ENCODE assay signal across 8 cellular contexts in the genomic region with DNA sequence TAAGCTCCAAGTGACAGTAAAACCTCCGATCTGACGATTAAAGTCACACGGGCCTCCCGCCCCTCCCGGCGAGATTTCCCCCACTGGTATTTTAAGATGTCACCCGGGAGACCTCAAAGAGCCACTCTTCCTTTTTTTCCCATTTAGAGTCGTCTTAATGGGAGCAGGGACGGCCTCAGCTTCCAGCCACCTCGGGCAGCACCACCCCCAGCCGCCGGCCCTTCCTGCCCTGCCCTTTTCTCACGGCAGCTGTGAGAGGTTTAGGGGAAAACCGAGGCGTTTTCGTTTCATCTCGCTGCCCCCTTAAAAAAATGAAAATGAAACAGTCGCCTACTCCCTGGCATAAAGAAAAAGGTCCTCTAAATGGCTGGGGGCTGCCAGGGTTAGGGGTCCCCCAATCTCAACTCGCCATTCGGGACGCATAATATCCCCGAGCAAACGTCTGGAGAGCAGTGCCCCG. TPM values are rescaled to one million over a fixed set of nuclear protein-coding genes. Genes with fewer than 3 reads are reported as not detected.
DNase-seq lines count a peak whose midpoint lies in the region; ATAC-seq and TF ChIP-seq lines count a peak whose summit lies in the region.

No MANE protein-coding gene starts in this region.

- ATAC-seq in Right ventricle myocardium superior (ENCODE audit: poor library complexity) = no peak
- ATAC-seq in left ventricle myocardium superior = no peak
- no peak for ATAC-seq in stimulated activated naive CD8-positive, alpha-beta T cell treated with anti-CD3 and anti-CD28 coated beads, Interleukin-15, Interleukin-2, amounts not matched to agents 100 U/mL and 50 U/mL, for 24 hours

- H3K9me3 ChIP-seq in right atrium auricular region = no peaks in the 10 kb centered on the region

- TF ChIP-seq CTCF in right atrium auricular region (IDR thresholded peaks at IDR 0.05) = no peak

- H3K36me3 ChIP-seq in right atrium auricular region = no peaks in the 10 kb centered on the region

- no peak overlapping the region for H3K27ac ChIP-seq in right atrium auricular region

- peak overlapping the region; percentile 5 to 39 for H3K4me3 ChIP-seq in right atrium auricular region

- H3K4me1 ChIP-seq in right atrium auricular region = peaks cover 0 to 41% of the 10 kb centered on the region in 2 donors

- peaks cover 57 to 70% of the 10 kb centered on the region in 2 donors for H3K27me3 ChIP-seq in right atrium auricular region

- intact Hi-C loops in Right ventricle myocardium superior (cut with DNase I) = no loop called here
- intact Hi-C loops in left ventricle myocardium superior (cut with micrococcal nuclease) = no loop called here

- peak; percentile 42 for DNase-seq in Right ventricle myocardium superior
- no peak for DNase-seq in left ventricle myocardium superior
- peak; percentile 51 for DNase-seq in activated CD4-positive, alpha-beta T cell treated with anti-CD3 and anti-CD28 coated beads for 48 hours
- no peak for DNase-seq in right atrium auricular region (ENCODE audit: low spot score)
- DNase-seq in stimulated activated naive CD8-positive, alpha-beta T cell treated with anti-CD3 and anti-CD28 coated beads, Interleukin-15, Interleukin-2, amounts not matched to agents 100 U/mL and 50 U/mL, for 24 hours = peak; percentile 63
- no peak for DNase-seq in cortex of kidney (lab: John Stamatoyannopoulos, UW)
- DNase-seq in Kasumi-1 (lab: John Stamatoyannopoulos, UW) = no peak
- DNase-seq in hepatic stellate cell (ENCODE audit: low spot score) = no peak

RNA-seq across cellular contexts. Expression of a gene that starts 1.4 kb away (rescaled TPM):
- 1.0 TPM for total RNA-seq in Right ventricle myocardium superior
- total RNA-seq in left ventricle myocardium superior = 0.89 TPM
- 1 to 10 TPM in 1 of 2 donors, under 1 TPM in 1; 0.48 to 2.3 TPM for total RNA-seq in right atrium auricular region

Comparison
In these comparisons a context has a peak if more than half of its experiments do, and no peak if none do; other contexts are left out.
1. DNase-seq: peak in Right ventricle myocardium superior (single experiment), activated CD4-positive, alpha-beta T cell treated with anti-CD3 and anti-CD28 coated beads for 48 hours (single experiment) and stimulated activated naive CD8-positive, alpha-beta T cell treated with anti-CD3 and anti-CD28 coated beads, Interleukin-15, Interleukin-2, amounts not matched to agents 100 U/mL and 50 U/mL, for 24 hours (single experiment); none in left ventricle myocardium superior (single experiment), right atrium auricular region (single experiment), cortex of kidney (single experiment), Kasumi-1 (0 of 2) and hepatic stellate cell (single experiment).